In genomic region chr15:85587707-85588441, GRCh38 we compare ENCODE assay signal across 12 cellular contexts.
DNase-seq lines count a peak whose midpoint lies in the region; ATAC-seq, FAIRE-seq and TF ChIP-seq lines count a peak whose summit lies in the region.
"Had no signal": no experiment of that assay in that cellular context is flagged by ENCODE, and none has a peak within 500 bp of the region (broad histone marks: within the 10 kb centered on the region; RNA-seq: fewer than 3 reads in every experiment).

No MANE protein-coding gene starts in this region.

- in situ Hi-C loops in gastrocnemius medialis (cut with MboI; ENCODE audit: low sequenced_read_pairs in 4 of 4), result loop anchor here in 2 of 4 donors (10.0 to 25.0 kb wide), 2 partner anchors 117 to 249 kb away; no protein-coding TSS in a partner anchor

- H3K4me1 Mint-ChIP-seq in activated CD8-positive, alpha-beta T cell treated with anti-CD3 and anti-CD28 coated beads for 36 hours (ENCODE audit: low read depth), result peaks cover 69% of the 10 kb centered on the region

- H3K9me3 Mint-ChIP-seq in activated CD8-positive, alpha-beta T cell treated with anti-CD3 and anti-CD28 coated beads for 36 hours, result no peaks in the 10 kb centered on the region
- H3K9me3 Mint-ChIP-seq: immature natural killer cell had no signal

- intact Hi-C loops in gastrocnemius medialis (cut with DNase I; ENCODE audit: low total_unique reads), result loop anchor here (2.0 to 10.0 kb wide), 3 partner anchors 33 to 753 kb away; no protein-coding TSS in a partner anchor
- intact Hi-C loops in activated CD8-positive, alpha-beta T cell treated with anti-CD3 and anti-CD28 coated beads for 36 hours (cut with micrococcal nuclease), result no loop called here

- ATAC-seq in gastrocnemius medialis, result peak in 1 of 2 donors; percentile 21
- ATAC-seq in activated CD8-positive, alpha-beta T cell treated with anti-CD3 and anti-CD28 coated beads for 36 hours, result no peak
- ATAC-seq in HG02885 (IDR thresholded peaks at IDR 0.05; ENCODE audit: poor library complexity, unreplicated experiment), result no peak

- H3K4me3 ChIP-seq in SJSA1 (no peak overlapping the region), fibroblast of villous mesenchyme (ENCODE audit: low read depth, low read length) (no peak overlapping the region), gastrocnemius medialis (peak overlapping the region in 1 of 4 donors; percentile 5)
- H3K4me3 ChIP-seq: MG63 had no signal

- TF ChIP-seq POLR2A in gastrocnemius medialis (IDR thresholded peaks at IDR 0.05), result no peak

- H3K9me3 ChIP-seq in SJSA1 (replicated peaks) (no peaks in the 10 kb centered on the region), gastrocnemius medialis (no peaks in the 10 kb centered on the region)
- H3K9me3 ChIP-seq: MG63 had no signal

- FAIRE-seq in D721Med (lab: Jason Lieb, UNC), result no peak

- DNase-seq in EH (ENCODE audit: low read depth) (peak; percentile 68), SJSA1 (ENCODE audit: low read depth in 1 of 2, low spot score in 2 of 2) (peak in 1 of 2 experiments; percentile 36), fibroblast of villous mesenchyme (ENCODE audit: low read depth) (peak; percentile 47), gastrocnemius medialis (no peak), NOMO-1 treated with DMSO at 0.1 percent for 48 hours (lab: John Stamatoyannopoulos, UW; ENCODE audit: unreplicated experiment) (no peak), D721Med (ENCODE audit: insufficient read length, low spot score) (no peak)
- DNase-seq in activated CD8-positive, alpha-beta T cell treated with anti-CD3 and anti-CD28 coated beads for 36 hours, result no peak
- DNase-seq: activated CD4-positive, alpha-beta T cell treated with anti-CD3 and anti-CD28 coated beads, Interleukin-2, amount 50 U/mL, for 4 hours; DMS79; immature natural killer cell; MG63 had no signal

- peaks cover 17% of the 10 kb centered on the region for H3K36me3 ChIP-seq in SJSA1
- H3K36me3 ChIP-seq in gastrocnemius medialis, result no peaks in the 10 kb centered on the region

- peaks cover 38% of the 10 kb centered on the region for H3K36me3 Mint-ChIP-seq in activated CD8-positive, alpha-beta T cell treated with anti-CD3 and anti-CD28 coated beads for 36 hours (ENCODE audit: low read depth)

- CTCF ChIA-PET in activated CD8-positive, alpha-beta T cell treated with anti-CD3 and anti-CD28 coated beads for 36 hours (lab: Charles Lee), result interaction anchor here (1.2 kb wide), 1 partner anchor 44 kb away, joined by 3 read pairs; no protein-coding TSS in a partner anchor

- H3K27ac ChIP-seq in SJSA1 (peak overlapping the region; percentile 58), gastrocnemius medialis (peak overlapping the region; percentile 88 to 96 (median 90))

- no peaks in the 10 kb centered on the region for H3K27me3 Mint-ChIP-seq in activated CD8-positive, alpha-beta T cell treated with anti-CD3 and anti-CD28 coated beads for 36 hours

- H3K27me3 ChIP-seq in SJSA1 (replicated peaks) (no peaks in the 10 kb centered on the region), gastrocnemius medialis (no peaks in the 10 kb centered on the region)
- H3K27me3 ChIP-seq: MG63 had no signal

- H3K4me3 Mint-ChIP-seq in activated CD8-positive, alpha-beta T cell treated with anti-CD3 and anti-CD28 coated beads for 36 hours, result no peak overlapping the region
- H3K4me3 Mint-ChIP-seq: immature natural killer cell had no signal

- TF ChIP-seq CTCF in fibroblast of villous mesenchyme (IDR thresholded peaks at IDR 0.05; ENCODE audit: insufficient read depth, low read depth, low read length), result no peak
- no peak for TF ChIP-seq CTCF in gastrocnemius medialis (IDR thresholded peaks at IDR 0.05 in 4 of 5, conservative IDR thresholded peaks at IDR 0.05 in 1 of 5)
- TF ChIP-seq CTCF in activated CD8-positive, alpha-beta T cell treated with anti-CD3 and anti-CD28 coated beads for 36 hours (IDR thresholded peaks at IDR 0.05), result no peak
- TF ChIP-seq CTCF in D721Med (IDR thresholded peaks at IDR 0.05; ENCODE audit: insufficient read depth, missing control alignments), result no peak

- POLR2A ChIA-PET in activated CD8-positive, alpha-beta T cell treated with anti-CD3 and anti-CD28 coated beads for 36 hours (lab: Charles Lee), result interaction anchor here (1.0 kb wide), 1 partner anchor 44 kb away, joined by 3 read pairs; no protein-coding TSS in a partner anchor

- no peak overlapping the region for H3K27ac Mint-ChIP-seq in activated CD8-positive, alpha-beta T cell treated with anti-CD3 and anti-CD28 coated beads for 36 hours

- H3K4me1 ChIP-seq in SJSA1 (replicated peaks) (peaks cover 22% of the 10 kb centered on the region), gastrocnemius medialis (peaks cover 79% of the 10 kb centered on the region in 2 donors)

Comparison
In these comparisons a context has a peak if more than half of its experiments do, and no peak if none do; other contexts are left out.
1. DNase-seq: peak in EH (single experiment) and fibroblast of villous mesenchyme (single experiment); none in gastrocnemius medialis (0 of 2), NOMO-1 treated with DMSO at 0.1 percent for 48 hours (single experiment), activated CD8-positive, alpha-beta T cell treated with anti-CD3 and anti-CD28 coated beads for 36 hours (single experiment) and D721Med (single experiment).